Comparison of ENCODE assay signal across 13 cellular contexts in genomic region chr17:46179375-46179999, GRCh38. TPM values are rescaled to one million over a fixed set of nuclear protein-coding genes. Genes with fewer than 3 reads are reported as not detected.
DNase-seq lines count a peak whose midpoint lies in the region; ATAC-seq, FAIRE-seq and TF ChIP-seq lines count a peak whose summit lies in the region.
"Had no signal": no experiment of that assay in that cellular context is flagged by ENCODE, and none has a peak within 500 bp of the region (broad histone marks: within the 10 kb centered on the region; RNA-seq: fewer than 3 reads in every experiment).

No MANE protein-coding gene starts in this region.

- POLR2A ChIA-PET in naive thymus-derived CD8-positive, alpha-beta T cell (lab: Charles Lee), result interaction anchor here (0.7 kb wide), 1 partner anchor 96 kb away, joined by 3 read pairs; no protein-coding TSS in a partner anchor

- FAIRE-seq in urothelium cell line (lab: Jason Lieb, UNC), result no peak
- FAIRE-seq: frontal cortex had no signal

- no peaks in the 10 kb centered on the region; the same call in 1 of the 2 replicates for H3K36me3 ChIP-seq in GM06990 (ENCODE audit: control insufficient read depth, insufficient read depth, low read length)

- peak overlapping the region; percentile 58 for H3K4me3 Mint-ChIP-seq in activated T-helper 2 cell treated with anti-CD3 and anti-CD28 coated beads, Interferon-gamma antibody, Interleukin-2, Interleukin-4, amounts not matched to agents 10 μg/mL and 5 μg/mL and 100 μg/mL, durations not matched to agents 14 hours and 24 hours and 36 hours (ENCODE audit: low read depth)
- peak overlapping the region; percentile 20 to 77 (median 61) for H3K4me3 Mint-ChIP-seq in naive thymus-derived CD8-positive, alpha-beta T cell

- intact Hi-C loops in activated T-helper 2 cell treated with anti-CD3 and anti-CD28 coated beads, Interferon-gamma antibody, Interleukin-2, Interleukin-4, amounts not matched to agents 10 μg/mL and 5 μg/mL and 100 μg/mL, durations not matched to agents 14 hours and 24 hours and 36 hours (cut with micrococcal nuclease), result loop anchor here (2.0 kb wide), 1 partner anchor 23 kb away; no protein-coding TSS in a partner anchor

- peak; percentile 77 for ATAC-seq in HG03108 (IDR thresholded peaks at IDR 0.05; ENCODE audit: unreplicated experiment)
- peak in 1 of 2 donors; percentile 38 for ATAC-seq in naive thymus-derived CD8-positive, alpha-beta T cell

- peaks cover 66% of the 10 kb centered on the region for H3K4me1 Mint-ChIP-seq in activated T-helper 2 cell treated with anti-CD3 and anti-CD28 coated beads, Interferon-gamma antibody, Interleukin-2, Interleukin-4, amounts not matched to agents 10 μg/mL and 5 μg/mL and 100 μg/mL, durations not matched to agents 14 hours and 24 hours and 36 hours (ENCODE audit: low read depth)
- peaks cover 69 to 97% (median 95%) of the 10 kb centered on the region in 4 donors for H3K4me1 Mint-ChIP-seq in naive thymus-derived CD8-positive, alpha-beta T cell

- H3K27me3 ChIP-seq in GM06990 (replicated peaks; ENCODE audit: control insufficient read depth, insufficient read depth, low read length), result no peaks in the 10 kb centered on the region

- DNase-seq in GM06990 (ENCODE audit: extremely low read depth, insufficient read length) (peak; percentile 56), hepatic stellate cell (ENCODE audit: low spot score) (no peak), NCI-H1092 treated with DMSO at 0.1 percent for 48 hours (lab: John Stamatoyannopoulos, UW) (no peak), urothelium cell line (ENCODE audit: low spot score) (no peak)
- DNase-seq in activated T-helper 2 cell treated with anti-CD3 and anti-CD28 coated beads, Interferon-gamma antibody, Interleukin-2, Interleukin-4, amounts not matched to agents 10 μg/mL and 5 μg/mL and 100 μg/mL, durations not matched to agents 14 hours and 24 hours and 36 hours (ENCODE audit: low spot score), result no peak
- DNase-seq in naive thymus-derived CD8-positive, alpha-beta T cell, result no peak
- no peak for DNase-seq in activated effector memory CD4-positive, alpha-beta T cell treated with anti-CD3 and anti-CD28 coated beads, Interleukin-2, amount 50 U/mL, for 16 hours
- DNase-seq: amniotic stem cell, NCI-H1105, posterior cingulate gyrus had no signal

- H3K27ac Mint-ChIP-seq in activated T-helper 2 cell treated with anti-CD3 and anti-CD28 coated beads, Interferon-gamma antibody, Interleukin-2, Interleukin-4, amounts not matched to agents 10 μg/mL and 5 μg/mL and 100 μg/mL, durations not matched to agents 14 hours and 24 hours and 36 hours, result peak overlapping the region; percentile 82
- H3K27ac Mint-ChIP-seq in naive thymus-derived CD8-positive, alpha-beta T cell, result peak overlapping the region; percentile 14 to 86 (median 73)

- H3K27me3 Mint-ChIP-seq in activated T-helper 2 cell treated with anti-CD3 and anti-CD28 coated beads, Interferon-gamma antibody, Interleukin-2, Interleukin-4, amounts not matched to agents 10 μg/mL and 5 μg/mL and 100 μg/mL, durations not matched to agents 14 hours and 24 hours and 36 hours (ENCODE audit: low read depth), result no peaks in the 10 kb centered on the region
- H3K27me3 Mint-ChIP-seq in naive thymus-derived CD8-positive, alpha-beta T cell, result no peaks in the 10 kb centered on the region

- peaks cover 22% of the 10 kb centered on the region for H3K36me3 Mint-ChIP-seq in activated T-helper 2 cell treated with anti-CD3 and anti-CD28 coated beads, Interferon-gamma antibody, Interleukin-2, Interleukin-4, amounts not matched to agents 10 μg/mL and 5 μg/mL and 100 μg/mL, durations not matched to agents 14 hours and 24 hours and 36 hours (ENCODE audit: low read depth)
- peaks cover 0 to 24% (median 0%) of the 10 kb centered on the region in 3 donors for H3K36me3 Mint-ChIP-seq in naive thymus-derived CD8-positive, alpha-beta T cell

- no peaks in the 10 kb centered on the region for H3K9me3 Mint-ChIP-seq in activated T-helper 2 cell treated with anti-CD3 and anti-CD28 coated beads, Interferon-gamma antibody, Interleukin-2, Interleukin-4, amounts not matched to agents 10 μg/mL and 5 μg/mL and 100 μg/mL, durations not matched to agents 14 hours and 24 hours and 36 hours
- no peaks in the 10 kb centered on the region for H3K9me3 Mint-ChIP-seq in naive thymus-derived CD8-positive, alpha-beta T cell

- no peak overlapping the region for H3K4me3 ChIP-seq in GM06990 (replicated peaks; ENCODE audit: low read depth, low read length)
- H3K4me3 ChIP-seq: SK-N-MC had no signal

- TF ChIP-seq CTCF in GM06990 (IDR thresholded peaks at IDR 0.05; ENCODE audit: insufficient read depth, low read length, poor library complexity, severe bottlenecking), result no peak

RNA-seq across cellular contexts. Expression of gene KANSL1, which starts 13.7 kb away (rescaled TPM):
- 91.5 and 93.9 TPM in 2 replicates for total RNA-seq in activated T-helper 2 cell treated with anti-CD3 and anti-CD28 coated beads, Interferon-gamma antibody, Interleukin-2, Interleukin-4, amounts not matched to agents 10 μg/mL and 5 μg/mL and 100 μg/mL, durations not matched to agents 14 hours and 24 hours and 36 hours
- total RNA-seq in naive thymus-derived CD8-positive, alpha-beta T cell, result 100 to 1,000 TPM; 206 to 208 TPM
- polyA plus RNA-seq in naive thymus-derived CD8-positive, alpha-beta T cell, result 10 to 100 TPM; 13.1 to 16.6 (median 13.2) TPM
